Comparison of ENCODE assay signal across 2 cellular contexts in the genomic region with DNA sequence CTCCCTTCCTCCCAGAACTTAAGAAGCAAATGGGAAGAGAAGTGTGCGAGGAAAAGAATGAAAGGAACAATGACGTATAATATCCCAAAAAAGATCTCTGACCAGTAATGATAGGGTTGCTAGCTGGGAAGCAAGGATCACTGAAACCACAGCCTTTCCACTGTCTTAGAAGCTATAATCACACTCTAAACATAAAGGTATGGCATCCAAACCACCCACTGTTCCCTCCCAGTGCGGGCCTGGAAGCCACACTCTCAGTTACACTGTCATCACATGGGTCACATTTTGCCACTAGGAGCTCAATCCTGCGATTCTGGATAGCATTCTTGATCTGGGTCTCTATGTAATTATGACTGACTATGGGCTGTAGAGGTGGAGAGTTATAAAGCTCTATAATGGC.
TF ChIP-seq lines count a peak whose summit lies in the region.

No MANE protein-coding gene starts in this region.

TF ChIP-seq in SK-N-SH, 30 proteins besides CTCF, POLR2A, EP300 and RAD21:
- TF ChIP-seq FOSL2 (IDR thresholded peaks at IDR 0.05; ENCODE audit: borderline replicate concordance, low read depth): no peak
- no peak for TF ChIP-seq POLR2AphosphoS5 (IDR thresholded peaks at IDR 0.05; ENCODE audit: low read depth, low read length)
- TF ChIP-seq IRF3 (IDR thresholded peaks at IDR 0.05; ENCODE audit: low read depth, low read length): no peak
- no peak for TF ChIP-seq ELF1 (IDR thresholded peaks at IDR 0.05)
- no peak for TF ChIP-seq MEF2A (IDR thresholded peaks at IDR 0.05; ENCODE audit: borderline replicate concordance, low read depth)
- TF ChIP-seq CHD2 (IDR thresholded peaks at IDR 0.05; ENCODE audit: low read length, partially characterized antibody): no peak
- TF ChIP-seq GATA2 (CRISPR knock-in tag; IDR thresholded peaks at IDR 0.05): no peak
- TF ChIP-seq, protein P1, sequence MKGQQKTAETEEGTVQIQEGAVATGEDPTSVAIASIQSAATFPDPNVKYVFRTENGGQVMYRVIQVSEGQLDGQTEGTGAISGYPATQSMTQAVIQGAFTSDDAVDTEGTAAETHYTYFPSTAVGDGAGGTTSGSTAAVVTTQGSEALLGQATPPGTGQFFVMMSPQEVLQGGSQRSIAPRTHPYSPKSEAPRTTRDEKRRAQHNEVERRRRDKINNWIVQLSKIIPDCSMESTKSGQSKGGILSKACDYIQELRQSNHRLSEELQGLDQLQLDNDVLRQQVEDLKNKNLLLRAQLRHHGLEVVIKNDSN (IDR thresholded peaks at IDR 0.05; ENCODE audit: borderline replicate concordance, low read depth): no peak
- no peak for TF ChIP-seq NFIC (IDR thresholded peaks at IDR 0.05; ENCODE audit: borderline replicate concordance)
- TF ChIP-seq, protein P2, sequence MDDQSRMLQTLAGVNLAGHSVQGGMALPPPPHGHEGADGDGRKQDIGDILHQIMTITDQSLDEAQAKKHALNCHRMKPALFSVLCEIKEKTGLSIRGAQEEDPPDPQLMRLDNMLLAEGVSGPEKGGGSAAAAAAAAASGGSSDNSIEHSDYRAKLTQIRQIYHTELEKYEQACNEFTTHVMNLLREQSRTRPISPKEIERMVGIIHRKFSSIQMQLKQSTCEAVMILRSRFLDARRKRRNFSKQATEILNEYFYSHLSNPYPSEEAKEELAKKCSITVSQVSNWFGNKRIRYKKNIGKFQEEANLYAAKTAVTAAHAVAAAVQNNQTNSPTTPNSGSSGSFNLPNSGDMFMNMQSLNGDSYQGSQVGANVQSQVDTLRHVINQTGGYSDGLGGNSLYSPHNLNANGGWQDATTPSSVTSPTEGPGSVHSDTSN (IDR thresholded peaks at IDR 0.05): no peak
- no peak for TF ChIP-seq FOXM1 (IDR thresholded peaks at IDR 0.05; ENCODE audit: low read depth)
- no peak for TF ChIP-seq SMC3 (IDR thresholded peaks at IDR 0.05; ENCODE audit: low read depth, low read length)
- no peak for TF ChIP-seq RXRA (IDR thresholded peaks at IDR 0.05; ENCODE audit: borderline replicate concordance, low read depth)
- no peak for TF ChIP-seq USF2 (IDR thresholded peaks at IDR 0.05; ENCODE audit: borderline replicate concordance, low read depth, low read length)
- TF ChIP-seq ZBTB33 (IDR thresholded peaks at IDR 0.05; ENCODE audit: borderline replicate concordance, low read depth): no peak
- TF ChIP-seq TAF1 (IDR thresholded peaks at IDR 0.05; ENCODE audit: borderline replicate concordance, low read depth, low read length): no peak
- TF ChIP-seq SIN3A (IDR thresholded peaks at IDR 0.05; ENCODE audit: borderline replicate concordance, low read depth, low read length): no peak

TF ChIP-seq in SK-N-SH treated with all-trans-retinoic acid at 6 μM for 48 hours, 23 proteins besides CTCF, POLR2A, EP300 and RAD21:
- no peak for TF ChIP-seq ZC3H10 (CRISPR knock-in tag; IDR thresholded peaks at IDR 0.05)
- TF ChIP-seq ESRRG (CRISPR knock-in tag; IDR thresholded peaks at IDR 0.05): no peak
- no peak for TF ChIP-seq CSDC2 (CRISPR knock-in tag; IDR thresholded peaks at IDR 0.05)
- no peak for TF ChIP-seq TOX (CRISPR knock-in tag; IDR thresholded peaks at IDR 0.05; ENCODE audit: borderline replicate concordance)
- TF ChIP-seq ISL1 (CRISPR knock-in tag; IDR thresholded peaks at IDR 0.05): no peak
- TF ChIP-seq BACH2 (CRISPR knock-in tag; IDR thresholded peaks at IDR 0.05; ENCODE audit: borderline replicate concordance): no peak
- no peak for TF ChIP-seq RARB (CRISPR knock-in tag; IDR thresholded peaks at IDR 0.05)
- no peak for TF ChIP-seq OSR1 (CRISPR knock-in tag; IDR thresholded peaks at IDR 0.05)
- TF ChIP-seq, protein P3, sequence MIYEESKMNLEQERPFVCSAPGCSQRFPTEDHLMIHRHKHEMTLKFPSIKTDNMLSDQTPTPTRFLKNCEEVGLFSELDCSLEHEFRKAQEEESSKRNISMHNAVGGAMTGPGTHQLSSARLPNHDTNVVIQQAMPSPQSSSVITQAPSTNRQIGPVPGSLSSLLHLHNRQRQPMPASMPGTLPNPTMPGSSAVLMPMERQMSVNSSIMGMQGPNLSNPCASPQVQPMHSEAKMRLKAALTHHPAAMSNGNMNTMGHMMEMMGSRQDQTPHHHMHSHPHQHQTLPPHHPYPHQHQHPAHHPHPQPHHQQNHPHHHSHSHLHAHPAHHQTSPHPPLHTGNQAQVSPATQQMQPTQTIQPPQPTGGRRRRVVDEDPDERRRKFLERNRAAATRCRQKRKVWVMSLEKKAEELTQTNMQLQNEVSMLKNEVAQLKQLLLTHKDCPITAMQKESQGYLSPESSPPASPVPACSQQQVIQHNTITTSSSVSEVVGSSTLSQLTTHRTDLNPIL (CRISPR knock-in tag; IDR thresholded peaks at IDR 0.05; ENCODE audit: low read depth): no peak
- no peak for TF ChIP-seq ZFP30 (CRISPR knock-in tag; IDR thresholded peaks at IDR 0.05)
- no peak for TF ChIP-seq ARNTL (CRISPR knock-in tag; IDR thresholded peaks at IDR 0.05; ENCODE audit: borderline replicate concordance, low read depth)
- TF ChIP-seq ZNF565 (CRISPR knock-in tag; conservative IDR thresholded peaks at IDR 0.05; ENCODE audit: low read depth): no peak
- no peak for TF ChIP-seq GLIS3 (CRISPR knock-in tag; IDR thresholded peaks at IDR 0.05)
- TF ChIP-seq ZNF70 (CRISPR knock-in tag; IDR thresholded peaks at IDR 0.05): no peak
- TF ChIP-seq, protein P4, sequence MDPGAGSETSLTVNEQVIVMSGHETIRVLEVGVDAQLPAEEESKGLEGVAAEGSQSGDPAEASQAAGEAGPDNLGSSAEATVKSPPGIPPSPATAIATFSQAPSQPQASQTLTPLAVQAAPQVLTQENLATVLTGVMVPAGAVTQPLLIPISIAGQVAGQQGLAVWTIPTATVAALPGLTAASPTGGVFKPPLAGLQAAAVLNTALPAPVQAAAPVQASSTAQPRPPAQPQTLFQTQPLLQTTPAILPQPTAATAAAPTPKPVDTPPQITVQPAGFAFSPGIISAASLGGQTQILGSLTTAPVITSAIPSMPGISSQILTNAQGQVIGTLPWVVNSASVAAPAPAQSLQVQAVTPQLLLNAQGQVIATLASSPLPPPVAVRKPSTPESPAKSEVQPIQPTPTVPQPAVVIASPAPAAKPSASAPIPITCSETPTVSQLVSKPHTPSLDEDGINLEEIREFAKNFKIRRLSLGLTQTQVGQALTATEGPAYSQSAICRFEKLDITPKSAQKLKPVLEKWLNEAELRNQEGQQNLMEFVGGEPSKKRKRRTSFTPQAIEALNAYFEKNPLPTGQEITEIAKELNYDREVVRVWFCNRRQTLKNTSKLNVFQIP (CRISPR knock-in tag; IDR thresholded peaks at IDR 0.05; ENCODE audit: borderline replicate concordance, low read depth): no peak
